ENCODE assay signal across 1 cellular context in the genomic region with DNA sequence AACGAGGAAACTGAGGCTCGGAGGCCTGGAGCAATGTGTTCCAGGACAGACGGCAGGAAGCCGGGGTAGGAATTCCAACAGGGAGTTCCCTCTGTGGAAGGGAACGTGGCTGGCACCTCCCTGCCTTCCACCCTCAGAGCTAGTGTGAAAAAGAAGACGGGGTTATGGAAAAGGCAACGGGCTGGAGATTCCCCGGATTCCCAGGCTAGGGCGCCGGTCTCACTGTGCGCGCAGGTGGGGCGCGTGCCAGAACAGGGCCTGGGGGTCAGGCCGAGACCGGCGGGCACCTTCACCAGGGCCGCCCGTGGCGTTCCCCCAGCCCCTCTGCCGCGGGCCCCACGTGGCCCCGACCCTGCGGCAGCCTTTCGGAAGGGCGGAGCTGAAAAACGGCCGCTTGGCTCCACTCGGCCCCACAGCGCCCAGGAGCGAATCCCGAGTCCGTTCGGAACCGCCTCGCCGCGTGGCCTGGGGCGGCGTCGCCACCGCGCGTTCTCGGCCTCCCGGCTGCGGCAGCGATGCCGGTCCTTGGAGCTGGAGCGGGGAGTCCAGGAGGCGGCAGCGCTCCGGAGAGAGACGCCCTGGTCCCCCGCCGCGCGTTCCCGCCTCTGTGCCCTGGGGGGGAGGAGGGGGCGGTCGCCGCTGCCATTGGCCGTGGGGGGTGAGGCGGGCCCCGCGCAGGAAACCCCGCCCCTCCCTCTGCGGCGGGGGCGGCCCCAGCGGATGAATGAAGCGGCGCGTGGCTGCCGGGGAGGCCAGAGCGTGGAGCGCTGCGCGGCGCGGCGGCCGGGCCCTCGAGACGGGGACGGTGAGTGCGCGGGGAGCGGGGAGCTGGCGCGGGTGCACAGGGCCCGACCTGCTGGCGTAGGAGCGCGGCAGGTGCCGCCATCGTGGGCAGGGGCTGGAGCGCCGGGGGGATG.
TF ChIP-seq lines count a peak whose summit lies in the region.

SLCO4A1 (plus strand) TSS at position 755 of the 917 bp plus-strand sequence. CDS start 13,952 bp downstream, outside the sequence.

TF ChIP-seq in HEK293, 187 proteins besides CTCF, POLR2A, EP300 and RAD21 (continued from another document and continues in another):
- TF ChIP-seq ZSCAN30 (tag by site-specific recombination; IDR thresholded peaks at IDR 0.05) (no peak), ZNF660 (tag by site-specific recombination; IDR thresholded peaks at IDR 0.05) (no peak), ZNF548 (tag by site-specific recombination; IDR thresholded peaks at IDR 0.05) (no peak), INSM2 (tag by site-specific recombination; IDR thresholded peaks at IDR 0.05) (peak; percentile 38; the same call in 1 of the 2 replicates), ATF2 (tag by site-specific recombination; IDR thresholded peaks at IDR 0.05; ENCODE audit: low read depth) (no peak), ZNF76 (tag by site-specific recombination; IDR thresholded peaks at IDR 0.05; ENCODE audit: borderline replicate concordance, low read depth) (no peak), KLF7 (tag by site-specific recombination; IDR thresholded peaks at IDR 0.05; ENCODE audit: borderline replicate concordance) (peak; percentile 52; the same call in 1 of the 2 replicates), BCL11A (tag by site-specific recombination; IDR thresholded peaks at IDR 0.05; ENCODE audit: low read depth) (no peak), ZNF654 (tag by site-specific recombination; IDR thresholded peaks at IDR 0.05; ENCODE audit: low read depth) (no peak), ZBTB10 (tag by site-specific recombination; IDR thresholded peaks at IDR 0.05) (0 out of 2 replicates have a peak, but pooled peaks have one; percentile 39), ZIC2 (tag by site-specific recombination; IDR thresholded peaks at IDR 0.05) (peak; percentile 82), FEZF1 (tag by site-specific recombination; IDR thresholded peaks at IDR 0.05) (no peak), ZNF174 (tag by site-specific recombination; IDR thresholded peaks at IDR 0.05) (no peak), KLF1 (tag by site-specific recombination; IDR thresholded peaks at IDR 0.05) (peak; percentile 93), ZBTB48 (tag by site-specific recombination; IDR thresholded peaks at IDR 0.05) (peak; percentile 64), ZNF112 (tag by site-specific recombination; IDR thresholded peaks at IDR 0.05) (no peak), KLF16 (tag by site-specific recombination; IDR thresholded peaks at IDR 0.05) (peak; percentile 84), ZBTB8A (tag by site-specific recombination; IDR thresholded peaks at IDR 0.05) (peak; percentile 84), ZNF549 (tag by site-specific recombination; IDR thresholded peaks at IDR 0.05) (no peak), ZNF16 (tag by site-specific recombination; IDR thresholded peaks at IDR 0.05; ENCODE audit: low read depth) (no peak), YY1 (tag by site-specific recombination; IDR thresholded peaks at IDR 0.05) (peak; percentile 47; the same call in 1 of the 2 replicates), ZSCAN4 (tag by site-specific recombination; IDR thresholded peaks at IDR 0.05) (no peak), ZBTB17 (tag by site-specific recombination; IDR thresholded peaks at IDR 0.05) (peak; percentile 46; the same call in 1 of the 2 replicates), ZBTB20 (tag by site-specific recombination; IDR thresholded peaks at IDR 0.05) (no peak; the same call in 1 of the 2 replicates), ZXDB (tag by site-specific recombination; IDR thresholded peaks at IDR 0.05) (peak; percentile 56), ZEB2 (tag by site-specific recombination; IDR thresholded peaks at IDR 0.05) (peak; percentile 47; the same call in 1 of the 2 replicates), ZNF501 (tag by site-specific recombination; IDR thresholded peaks at IDR 0.05) (no peak; the same call in 1 of the 2 replicates), EGR2 (tag by site-specific recombination; IDR thresholded peaks at IDR 0.05; ENCODE audit: low read depth) (peak; percentile 49; the same call in 1 of the 2 replicates), YY2 (tag by site-specific recombination; IDR thresholded peaks at IDR 0.05) (no peak), ZNF391 (tag by site-specific recombination; IDR thresholded peaks at IDR 0.05; ENCODE audit: borderline replicate concordance, low read depth) (no peak), ZNF677 (tag by site-specific recombination; IDR thresholded peaks at IDR 0.05) (no peak), ZNF335 (tag by site-specific recombination; conservative IDR thresholded peaks at IDR 0.05) (peak; percentile 64), ZNF610 (tag by site-specific recombination; IDR thresholded peaks at IDR 0.05; ENCODE audit: borderline replicate concordance) (no peak), ZNF791 (tag by site-specific recombination; IDR thresholded peaks at IDR 0.05) (0 out of 2 replicates have a peak, but pooled peaks have one; percentile 22), IKZF3 (tag by site-specific recombination; IDR thresholded peaks at IDR 0.05) (peak; percentile 84), AEBP2 (tag by site-specific recombination; IDR thresholded peaks at IDR 0.05; ENCODE audit: borderline replicate concordance) (no peak), HOXC10 (CRISPR knock-in tag; IDR thresholded peaks at IDR 0.05) (no peak)
- TF ChIP-seq, protein P1, sequence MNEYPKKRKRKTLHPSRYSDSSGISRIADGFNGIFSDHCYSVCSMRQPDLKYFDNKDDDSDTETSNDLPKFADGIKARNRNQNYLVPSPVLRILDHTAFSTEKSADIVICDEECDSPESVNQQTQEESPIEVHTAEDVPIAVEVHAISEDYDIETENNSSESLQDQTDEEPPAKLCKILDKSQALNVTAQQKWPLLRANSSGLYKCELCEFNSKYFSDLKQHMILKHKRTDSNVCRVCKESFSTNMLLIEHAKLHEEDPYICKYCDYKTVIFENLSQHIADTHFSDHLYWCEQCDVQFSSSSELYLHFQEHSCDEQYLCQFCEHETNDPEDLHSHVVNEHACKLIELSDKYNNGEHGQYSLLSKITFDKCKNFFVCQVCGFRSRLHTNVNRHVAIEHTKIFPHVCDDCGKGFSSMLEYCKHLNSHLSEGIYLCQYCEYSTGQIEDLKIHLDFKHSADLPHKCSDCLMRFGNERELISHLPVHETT (tag by site-specific recombination; IDR thresholded peaks at IDR 0.05): no peak
- TF ChIP-seq, protein P2, sequence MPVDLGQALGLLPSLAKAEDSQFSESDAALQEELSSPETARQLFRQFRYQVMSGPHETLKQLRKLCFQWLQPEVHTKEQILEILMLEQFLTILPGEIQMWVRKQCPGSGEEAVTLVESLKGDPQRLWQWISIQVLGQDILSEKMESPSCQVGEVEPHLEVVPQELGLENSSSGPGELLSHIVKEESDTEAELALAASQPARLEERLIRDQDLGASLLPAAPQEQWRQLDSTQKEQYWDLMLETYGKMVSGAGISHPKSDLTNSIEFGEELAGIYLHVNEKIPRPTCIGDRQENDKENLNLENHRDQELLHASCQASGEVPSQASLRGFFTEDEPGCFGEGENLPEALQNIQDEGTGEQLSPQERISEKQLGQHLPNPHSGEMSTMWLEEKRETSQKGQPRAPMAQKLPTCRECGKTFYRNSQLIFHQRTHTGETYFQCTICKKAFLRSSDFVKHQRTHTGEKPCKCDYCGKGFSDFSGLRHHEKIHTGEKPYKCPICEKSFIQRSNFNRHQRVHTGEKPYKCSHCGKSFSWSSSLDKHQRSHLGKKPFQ (tag by site-specific recombination; IDR thresholded peaks at IDR 0.05): no peak; the same call in 1 of the 2 replicates
- TF ChIP-seq, protein P3, sequence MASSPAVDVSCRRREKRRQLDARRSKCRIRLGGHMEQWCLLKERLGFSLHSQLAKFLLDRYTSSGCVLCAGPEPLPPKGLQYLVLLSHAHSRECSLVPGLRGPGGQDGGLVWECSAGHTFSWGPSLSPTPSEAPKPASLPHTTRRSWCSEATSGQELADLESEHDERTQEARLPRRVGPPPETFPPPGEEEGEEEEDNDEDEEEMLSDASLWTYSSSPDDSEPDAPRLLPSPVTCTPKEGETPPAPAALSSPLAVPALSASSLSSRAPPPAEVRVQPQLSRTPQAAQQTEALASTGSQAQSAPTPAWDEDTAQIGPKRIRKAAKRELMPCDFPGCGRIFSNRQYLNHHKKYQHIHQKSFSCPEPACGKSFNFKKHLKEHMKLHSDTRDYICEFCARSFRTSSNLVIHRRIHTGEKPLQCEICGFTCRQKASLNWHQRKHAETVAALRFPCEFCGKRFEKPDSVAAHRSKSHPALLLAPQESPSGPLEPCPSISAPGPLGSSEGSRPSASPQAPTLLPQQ (tag by site-specific recombination; IDR thresholded peaks at IDR 0.05): peak; percentile 83
- TF ChIP-seq, protein P4, sequence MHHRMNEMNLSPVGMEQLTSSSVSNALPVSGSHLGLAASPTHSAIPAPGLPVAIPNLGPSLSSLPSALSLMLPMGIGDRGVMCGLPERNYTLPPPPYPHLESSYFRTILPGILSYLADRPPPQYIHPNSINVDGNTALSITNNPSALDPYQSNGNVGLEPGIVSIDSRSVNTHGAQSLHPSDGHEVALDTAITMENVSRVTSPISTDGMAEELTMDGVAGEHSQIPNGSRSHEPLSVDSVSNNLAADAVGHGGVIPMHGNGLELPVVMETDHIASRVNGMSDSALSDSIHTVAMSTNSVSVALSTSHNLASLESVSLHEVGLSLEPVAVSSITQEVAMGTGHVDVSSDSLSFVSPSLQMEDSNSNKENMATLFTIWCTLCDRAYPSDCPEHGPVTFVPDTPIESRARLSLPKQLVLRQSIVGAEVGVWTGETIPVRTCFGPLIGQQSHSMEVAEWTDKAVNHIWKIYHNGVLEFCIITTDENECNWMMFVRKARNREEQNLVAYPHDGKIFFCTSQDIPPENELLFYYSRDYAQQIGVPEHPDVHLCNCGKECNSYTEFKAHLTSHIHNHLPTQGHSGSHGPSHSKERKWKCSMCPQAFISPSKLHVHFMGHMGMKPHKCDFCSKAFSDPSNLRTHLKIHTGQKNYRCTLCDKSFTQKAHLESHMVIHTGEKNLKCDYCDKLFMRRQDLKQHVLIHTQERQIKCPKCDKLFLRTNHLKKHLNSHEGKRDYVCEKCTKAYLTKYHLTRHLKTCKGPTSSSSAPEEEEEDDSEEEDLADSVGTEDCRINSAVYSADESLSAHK (tag by site-specific recombination; IDR thresholded peaks at IDR 0.05): 0 out of 2 replicates have a peak, but pooled peaks have one; percentile 24
